7 cellular contexts compared by ENCODE assay signal in genomic region chr1:38204698-38205097, GRCh38.
"Had no signal": no experiment of that assay in that cellular context is flagged by ENCODE, and none has a peak within 500 bp of the region (broad histone marks: within the 10 kb centered on the region; RNA-seq: fewer than 3 reads in every experiment).

No MANE protein-coding gene starts in this region.

- DNase-seq: GDM1 had no signal

- FAIRE-seq: G401.6, GM12878, GM12891, GM12892, GM18507, GM19239 had no signal

- H3K4me3 ChIP-seq: GM12878 had no signal

- ATAC-seq: GM12878 had no signal
